8 cellular contexts compared by ENCODE assay signal in the genomic region with DNA sequence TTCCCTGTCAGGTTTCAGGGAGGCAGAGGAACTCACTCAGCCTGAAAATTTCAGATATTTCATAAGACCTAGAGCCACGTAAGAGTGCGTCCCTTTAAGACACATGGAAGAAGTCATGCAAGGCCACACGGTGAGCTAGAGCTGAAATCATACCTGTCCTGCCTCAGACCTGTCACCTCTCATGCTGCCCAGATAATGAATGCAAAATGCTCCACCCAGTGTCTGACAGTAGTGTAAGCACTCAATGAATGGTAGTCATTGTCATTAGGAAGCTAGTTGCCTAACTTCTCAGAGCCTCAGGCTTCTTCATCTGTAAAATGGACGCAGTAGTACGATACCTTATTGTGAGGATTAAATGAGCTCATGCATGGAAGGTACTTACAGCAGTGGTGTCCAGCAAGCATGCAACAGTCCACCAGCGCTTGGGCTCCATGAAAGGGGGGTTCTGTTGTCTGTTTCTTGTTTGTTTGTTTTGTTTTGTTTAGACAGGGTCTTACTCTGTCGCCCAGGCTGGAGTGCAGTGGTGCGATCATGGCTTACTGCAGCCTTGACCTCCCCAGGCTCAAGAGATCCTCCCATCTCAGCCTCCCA.
A peak's percentile ranks its signal among the peaks of the same experiment; 100 is the strongest.
DNase-seq lines count a peak whose midpoint lies in the region; ATAC-seq, FAIRE-seq and TF ChIP-seq lines count a peak whose summit lies in the region.

No MANE protein-coding gene starts in this region.

- H3K9me3 Mint-ChIP-seq in IgD-negative memory B cell (no peaks in the 10 kb centered on the region), astrocyte (ENCODE audit: unreplicated experiment) (no peaks in the 10 kb centered on the region)

- H3K27me3 Mint-ChIP-seq in IgD-negative memory B cell (no peaks in the 10 kb centered on the region), astrocyte (ENCODE audit: low read depth, unreplicated experiment) (peaks cover 2% of the 10 kb centered on the region)

- no peak for FAIRE-seq in D721Med (lab: Jason Lieb, UNC)
- FAIRE-seq in astrocyte (lab: Jason Lieb, UNC) = no peak

- no peak overlapping the region for H3K4me3 ChIP-seq in astrocyte (ENCODE audit: insufficient read depth, low read depth, low read length)
- peak overlapping the region; percentile 81 to 82 for H3K4me3 ChIP-seq in mucosa of rectum (ENCODE audit: low read length in 2 of 2)

- H3K9ac ChIP-seq in astrocyte (ENCODE audit: low read length) = peak overlapping the region; percentile 88
- H3K9ac ChIP-seq in mucosa of rectum (ENCODE audit: low read depth in 1 of 2, low read length in 2 of 2) = no peak overlapping the region

- H3K9me3 ChIP-seq in astrocyte (ENCODE audit: insufficient read depth, low read depth, low read length) = no peaks in the 10 kb centered on the region
- H3K9me3 ChIP-seq in mucosa of rectum (ENCODE audit: control insufficient read depth in 2 of 2, low read length in 2 of 2) = no peaks in the 10 kb centered on the region

- no peaks in the 10 kb centered on the region for H4K20me1 ChIP-seq in astrocyte (ENCODE audit: insufficient read depth, low read length)

- H3K4me3 Mint-ChIP-seq in IgD-negative memory B cell (peak overlapping the region; percentile 86 to 89 (median 88)), astrocyte (ENCODE audit: unreplicated experiment) (peak overlapping the region; percentile 20)

- no peaks in the 10 kb centered on the region for H3K79me2 ChIP-seq in astrocyte (ENCODE audit: insufficient read depth, low read length)

- peaks cover 10 to 25% (median 15%) of the 10 kb centered on the region in 3 donors for H3K4me1 Mint-ChIP-seq in IgD-negative memory B cell
- H3K4me1 Mint-ChIP-seq in astrocyte (ENCODE audit: low read depth, unreplicated experiment) = no peaks in the 10 kb centered on the region

- H3K4me1 ChIP-seq in astrocyte (ENCODE audit: insufficient read depth, low read length) (peaks cover 19% of the 10 kb centered on the region), mucosa of rectum (ENCODE audit: control insufficient read depth in 2 of 2, insufficient read depth in 2 of 2, low read length in 2 of 2) (peaks cover 10 to 16% of the 10 kb centered on the region in 2 donors)

- H3K27ac Mint-ChIP-seq in IgD-negative memory B cell (peak overlapping the region; percentile 8 to 80 (median 59)), astrocyte (ENCODE audit: unreplicated experiment) (no peak overlapping the region)

- H3K36me3 ChIP-seq in astrocyte (ENCODE audit: insufficient read depth, low read length) (no peaks in the 10 kb centered on the region), mucosa of rectum (ENCODE audit: control insufficient read depth in 2 of 2, insufficient read depth in 2 of 2, low read length in 2 of 2) (no peaks in the 10 kb centered on the region)

- DNase-seq in D721Med (ENCODE audit: insufficient read length, low spot score) (no peak), astrocyte (ENCODE audit: low read depth) (no peak), NCI-H2196 (lab: John Stamatoyannopoulos, UW; ENCODE audit: unreplicated experiment) (no peak)

- H3K4me2 ChIP-seq in astrocyte (ENCODE audit: low read length) = peak overlapping the region; percentile 92

- no peaks in the 10 kb centered on the region for H3K27me3 ChIP-seq in astrocyte (ENCODE audit: insufficient read depth, low read length)
- no peaks in the 10 kb centered on the region for H3K27me3 ChIP-seq in mucosa of rectum (ENCODE audit: control insufficient read depth in 2 of 2, insufficient read depth in 2 of 2, low read length in 2 of 2)

- H3K27ac ChIP-seq in astrocyte (ENCODE audit: low read depth, low read length) (no peak overlapping the region), mucosa of rectum (ENCODE audit: low read depth in 2 of 2, low read length in 2 of 2) (no peak overlapping the region)

- peak overlapping the region; percentile 93 for H2AFZ ChIP-seq in astrocyte (ENCODE audit: low read depth, low read length)

- TF ChIP-seq CTCF in D721Med (IDR thresholded peaks at IDR 0.05; ENCODE audit: insufficient read depth, missing control alignments) (peak; percentile 5), astrocyte (IDR thresholded peaks at IDR 0.05; ENCODE audit: insufficient read depth, low read depth, low read length) (no peak)

- ATAC-seq in GM18858 (IDR thresholded peaks at IDR 0.05; ENCODE audit: unreplicated experiment) = no peak
- no peak for ATAC-seq in HG03135 (IDR thresholded peaks at IDR 0.05; ENCODE audit: unreplicated experiment)
- ATAC-seq in HG03571 (IDR thresholded peaks at IDR 0.05; ENCODE audit: unreplicated experiment) = no peak

- H3K36me3 Mint-ChIP-seq in IgD-negative memory B cell (no peaks in the 10 kb centered on the region), astrocyte (ENCODE audit: low read depth, unreplicated experiment) (no peaks in the 10 kb centered on the region)
